Comparison of ENCODE assay signal across 24 cellular contexts in genomic region chr16:89017543-89017942, GRCh38. TPM values are rescaled to one million over a fixed set of nuclear protein-coding genes. Genes with fewer than 3 reads are reported as not detected.
"Had no signal": no experiment of that assay in that cellular context is flagged by ENCODE, and none has a peak within 500 bp of the region (broad histone marks: within the 10 kb centered on the region; RNA-seq: fewer than 3 reads in every experiment).

No MANE protein-coding gene starts in this region.

- H3K36me3 ChIP-seq: esophagus squamous epithelium, neutrophil, stomach, tibial nerve had no signal

- H3K4me1 ChIP-seq: esophagus squamous epithelium, stomach, tibial nerve had no signal

- H3K4me3 ChIP-seq: esophagus squamous epithelium, smooth muscle cell, stomach, tibial nerve had no signal

- DNase-seq: activated CD4-positive, alpha-beta memory T cell treated with anti-CD3 and anti-CD28 coated beads, Interleukin-2, amount 10 ng/mL, durations not matched to agents 7 days and 5 days; activated CD4-positive, alpha-beta T cell treated with anti-CD3 and anti-CD28 coated beads, Interleukin-2, amount 10 ng/mL, durations not matched to agents 24 days and 14 days; activated CD4-positive, CD25-positive, alpha-beta regulatory T cell treated with anti-CD3 and anti-CD28 coated beads, Interleukin-2, amount 50 U/mL, for 72 hours; activated CD8-positive, alpha-beta memory T cell treated with anti-CD3 and anti-CD28 coated beads, Interleukin-2, amount 50 U/mL, for 48 hours; activated gamma-delta T cell treated with Interleukin-2 at 50 U/mL for 16 hours; activated naive CD4-positive, alpha-beta T cell treated with anti-CD3 and anti-CD28 coated beads, Interleukin-2, amount 50 U/mL, for 16 hours; activated T-cell treated with anti-CD3 and anti-CD28 coated beads, Interleukin-2, amount 50 U/mL, for 24 hours; amniotic stem cell; central memory CD4-positive, alpha-beta T cell; dermis blood vessel endothelial cell; effector CD8-positive, alpha-beta T cell; esophagus squamous epithelium; midbrain; stimulated activated CD4-positive, alpha-beta T cell treated with anti-CD3 and anti-CD28 coated beads, Interleukin-15, amount 100 ng/mL, for 24 hours; stimulated activated CD4-positive, alpha-beta T cell treated with anti-CD3 and anti-CD28 coated beads, Interleukin-2, amount 100 ng/mL, for 24 hours; stimulated activated naive B cell treated with anti-CD40 and anti-IgM and Interleukin-4, amounts not matched to agents 10 μg/mL and 1 μg/mL and 100 μg/mL, for 72 hours; stomach had no signal

- H3K9me3 ChIP-seq: esophagus squamous epithelium, neutrophil, stomach had no signal

- H3K27ac ChIP-seq: epithelial cell of prostate, esophagus squamous epithelium, neutrophil, stomach, tibial nerve had no signal

- ATAC-seq: naive thymus-derived CD8-positive, alpha-beta T cell; stimulated activated naive B cell treated with anti-CD40 and anti-IgM and Interleukin-4, amounts not matched to agents 10 μg/mL and 1 μg/mL and 100 μg/mL, for 72 hours had no signal

RNA-seq across cellular contexts. Expression of gene CBFA2T3, which starts 40.5 kb away (rescaled TPM):
- total RNA-seq: activated CD4-positive, alpha-beta memory T cell treated with anti-CD3 and anti-CD28 coated beads, Interleukin-2, amount 10 ng/mL, durations not matched to agents 7 days and 5 days; activated CD4-positive, alpha-beta T cell treated with anti-CD3 and anti-CD28 coated beads, Interleukin-2, amount 10 ng/mL, durations not matched to agents 24 days and 14 days; dermis blood vessel endothelial cell; osteocyte; renal cortical epithelial cell; smooth muscle cell had no signal
